In the genomic region with DNA sequence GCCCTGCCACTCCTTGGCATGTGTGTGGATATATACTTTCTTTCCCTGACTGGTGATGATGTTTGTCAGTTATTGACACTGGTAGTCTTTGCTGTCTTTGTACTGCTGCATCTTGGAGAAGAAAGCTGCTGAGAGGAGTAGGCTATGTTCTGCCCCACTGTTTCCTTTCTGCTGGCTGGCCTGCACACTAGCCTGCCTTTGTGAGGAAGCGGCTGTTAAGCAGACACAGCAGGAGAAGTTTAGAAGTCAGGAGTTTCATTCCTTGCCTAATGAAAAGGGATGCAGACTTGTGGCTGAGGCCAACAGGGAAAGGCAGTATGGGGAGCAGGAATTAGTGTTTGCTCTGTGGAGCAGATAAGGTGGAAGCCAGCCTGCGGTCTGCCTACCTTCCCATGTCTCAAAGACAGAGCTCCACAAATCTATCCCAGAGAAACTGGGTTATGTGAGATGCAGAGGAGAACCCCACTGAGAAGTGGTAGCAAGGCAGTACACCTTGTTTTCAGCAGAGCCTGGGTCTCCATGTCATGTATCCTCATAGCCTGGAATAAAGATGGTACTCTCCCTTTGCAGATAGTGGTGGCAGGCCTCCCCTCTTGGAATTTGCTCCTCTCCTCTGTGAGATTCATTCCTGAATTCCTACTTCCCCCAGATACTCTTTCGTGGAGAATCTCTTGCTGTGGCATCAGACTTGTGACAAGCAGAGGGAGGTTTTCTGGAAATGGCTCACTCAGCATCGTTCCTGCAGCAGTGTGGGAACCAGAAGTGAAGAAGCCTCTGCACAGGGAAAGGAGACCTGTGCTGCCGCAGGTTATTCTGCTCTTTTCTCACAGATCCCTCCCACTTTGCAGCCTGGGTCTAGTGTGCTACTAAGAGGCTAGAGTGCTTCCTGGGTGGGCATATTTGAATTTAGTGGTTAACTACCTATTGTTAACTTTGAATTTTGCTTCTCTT, we compare ENCODE assay signal across 14 cellular contexts.
DNase-seq lines count a peak whose midpoint lies in the region; ATAC-seq and TF ChIP-seq lines count a peak whose summit lies in the region.
"Had no signal": no experiment of that assay in that cellular context is flagged by ENCODE, and none has a peak within 500 bp of the region (broad histone marks: within the 10 kb centered on the region; RNA-seq: fewer than 3 reads in every experiment).

No MANE protein-coding gene starts in this region.

- H3K27ac ChIP-seq in adrenal gland: no peak overlapping the region
- H3K27ac ChIP-seq: gastrocnemius medialis, thyroid gland had no signal

- no peak for TF ChIP-seq POLR2A in adrenal gland (IDR thresholded peaks at IDR 0.05)

- peaks cover 41% of the 10 kb centered on the region for H3K36me3 Mint-ChIP-seq in activated T-helper 17 cell treated with anti-CD3 and anti-CD28 coated beads, Interleukin-2, amount 50 U/mL, for 72 hours (ENCODE audit: low read depth)
- peaks cover 17% of the 10 kb centered on the region for H3K36me3 Mint-ChIP-seq in MCF 10A (ENCODE audit: insufficient read depth, unreplicated experiment)

- H3K4me1 ChIP-seq in adrenal gland (replicated peaks in 1 of 2): peaks cover 4 to 32% of the 10 kb centered on the region in 2 donors
- H3K4me1 ChIP-seq: gastrocnemius medialis had no signal

- peak overlapping the region; percentile 53 for H3K27ac Mint-ChIP-seq in activated T-helper 17 cell treated with anti-CD3 and anti-CD28 coated beads, Interleukin-2, amount 50 U/mL, for 72 hours
- no peak overlapping the region for H3K27ac Mint-ChIP-seq in MCF 10A (ENCODE audit: low read depth, unreplicated experiment)
- H3K27ac Mint-ChIP-seq: CD4-positive, alpha-beta T cell had no signal

- H3K4me1 Mint-ChIP-seq in activated T-helper 17 cell treated with anti-CD3 and anti-CD28 coated beads, Interleukin-2, amount 50 U/mL, for 72 hours: peaks cover 44% of the 10 kb centered on the region
- peaks cover 15% of the 10 kb centered on the region for H3K4me1 Mint-ChIP-seq in MCF 10A (ENCODE audit: insufficient read depth, unreplicated experiment)

- H3K4me3 ChIP-seq in MG63 (no peak overlapping the region), adrenal gland (no peak overlapping the region)
- H3K4me3 ChIP-seq: gastrocnemius medialis, thyroid gland had no signal

- CTCF ChIA-PET in GM10248 (lab: Yijun Ruan, JAX): interaction anchor here (1.0 to 1.5 kb wide), 3 partner anchors 7 to 10 kb away, joined by 3 to 5 read pairs (median 4); no protein-coding TSS in a partner anchor
- CTCF ChIA-PET in MCF 10A (lab: Yijun Ruan, JAX): interaction anchor here (0.6 to 1.3 kb wide), 5 partner anchors 10 to 291 kb away, joined by 3 to 5 read pairs (median 3); no protein-coding TSS in a partner anchor

- no TSS peak for BruUV-seq in MCF 10A (replicated peaks; lab: Mats Ljungman, UMichigan)

- H3K27me3 ChIP-seq in MG63 (no peaks in the 10 kb centered on the region), adrenal gland (no peaks in the 10 kb centered on the region)
- H3K27me3 ChIP-seq: gastrocnemius medialis, thyroid gland had no signal

- peak; percentile 24 for DNase-seq in GM10248 (ENCODE audit: extremely low spot score)
- DNase-seq in medulla oblongata (ENCODE audit: extremely low spot score): peak; percentile 52
- DNase-seq in MG63: no peak
- DNase-seq in adrenal gland: no peak
- no peak for DNase-seq in KG1 (lab: John Stamatoyannopoulos, UW)
- DNase-seq in MCF 10A (ENCODE audit: unreplicated experiment): no peak
- DNase-seq: activated CD4-positive, alpha-beta T cell treated with anti-CD3 and anti-CD28 coated beads for 48 hours; CD4-positive, alpha-beta T cell; gastrocnemius medialis; PC-3; stimulated activated CD4-positive, alpha-beta T cell treated with anti-CD3 and anti-CD28 coated beads, Interleukin-4, amount 100 ng/mL, for 24 hours; thyroid gland had no signal

- intact Hi-C loops in adrenal gland (cut with DNase I) (no loop called here), MCF 10A (cut with micrococcal nuclease) (no loop called here)

- no peak overlapping the region for H3K4me3 Mint-ChIP-seq in activated T-helper 17 cell treated with anti-CD3 and anti-CD28 coated beads, Interleukin-2, amount 50 U/mL, for 72 hours
- no peak overlapping the region for H3K4me3 Mint-ChIP-seq in MCF 10A (ENCODE audit: unreplicated experiment)
- H3K4me3 Mint-ChIP-seq: CD4-positive, alpha-beta T cell had no signal

- no peaks in the 10 kb centered on the region for H3K36me3 ChIP-seq in MG63
- no peaks in the 10 kb centered on the region for H3K36me3 ChIP-seq in adrenal gland (replicated peaks in 1 of 2)
- H3K36me3 ChIP-seq: gastrocnemius medialis, thyroid gland had no signal

- H3K9me3 ChIP-seq in MG63 (no peaks in the 10 kb centered on the region), adrenal gland (replicated peaks in 1 of 3) (no peaks in the 10 kb centered on the region)
- H3K9me3 ChIP-seq: gastrocnemius medialis, thyroid gland had no signal

- ATAC-seq in HG02759 (IDR thresholded peaks at IDR 0.05; ENCODE audit: unreplicated experiment): peak; percentile 38
- ATAC-seq in activated T-helper 17 cell treated with anti-CD3 and anti-CD28 coated beads, Interleukin-2, amount 50 U/mL, for 72 hours (replicated peaks): no peak
- ATAC-seq: gastrocnemius medialis, PC-3 had no signal

- 70 to 86% (median 81%) methylated on average over 5 of the region's 5 CpGs for WGBS in adrenal gland, 4 donors

- H3K27me3 Mint-ChIP-seq in activated T-helper 17 cell treated with anti-CD3 and anti-CD28 coated beads, Interleukin-2, amount 50 U/mL, for 72 hours: no peaks in the 10 kb centered on the region
- H3K27me3 Mint-ChIP-seq in MCF 10A (ENCODE audit: insufficient read depth, unreplicated experiment): no peaks in the 10 kb centered on the region
- H3K27me3 Mint-ChIP-seq: CD4-positive, alpha-beta T cell had no signal

- POLR2A ChIA-PET in GM10248 (lab: Yijun Ruan, JAX): no interaction called here
- POLR2A ChIA-PET in MCF 10A (lab: Yijun Ruan, JAX): interaction anchor here (0.9 kb wide), 1 partner anchor 12 kb away, joined by 3 read pairs; no protein-coding TSS in a partner anchor

- TF ChIP-seq CTCF in GM10248 (IDR thresholded peaks at IDR 0.05; ENCODE audit: control extremely low read depth, extremely low read depth, low read depth, missing control alignments) (no peak), adrenal gland (IDR thresholded peaks at IDR 0.05) (no peak), MCF 10A (IDR thresholded peaks at IDR 0.05; ENCODE audit: unreplicated experiment) (no peak)

- no peaks in the 10 kb centered on the region for H3K9me3 Mint-ChIP-seq in activated T-helper 17 cell treated with anti-CD3 and anti-CD28 coated beads, Interleukin-2, amount 50 U/mL, for 72 hours
- H3K9me3 Mint-ChIP-seq in MCF 10A (ENCODE audit: unreplicated experiment): no peaks in the 10 kb centered on the region
- H3K9me3 Mint-ChIP-seq: CD4-positive, alpha-beta T cell had no signal

Comparison
In these comparisons a context has a peak if more than half of its experiments do, and no peak if none do; other contexts are left out.
1. DNase-seq: peak in GM10248 (single experiment) and medulla oblongata (single experiment); none in MG63 (single experiment), adrenal gland (0 of 7), KG1 (single experiment) and MCF 10A (single experiment).